ENCODE assay signal across 8 cellular contexts in genomic region chr19:14136509-14137281, GRCh38. TPM values are rescaled to one million over a fixed set of nuclear protein-coding genes. Genes with fewer than 3 reads are reported as not detected.
A peak's percentile ranks its signal among the peaks of the same experiment; 100 is the strongest.
DNase-seq lines count a peak whose midpoint lies in the region; ATAC-seq and TF ChIP-seq lines count a peak whose summit lies in the region.

ASF1B (minus strand) TSS chr19:14136589; CDS start chr19:14136456, 133 bp downstream.

- peak within 1 kb of the TSS; percentile 97 for H3K27ac Mint-ChIP-seq in activated naive CD8-positive, alpha-beta T cell

- peak; percentile 85 for ATAC-seq in HG02642 (IDR thresholded peaks at IDR 0.05; ENCODE audit: poor library complexity, unreplicated experiment)
- peak; percentile 97 for ATAC-seq in omental fat pad (ENCODE audit: low FRiP score)
- ATAC-seq in thoracic aorta (ENCODE audit: insufficient number of reproducible peaks, low FRiP score, low read depth): peak; percentile 92

- no peaks in the 10 kb centered on the region for H3K36me3 ChIP-seq in thoracic aorta

- peak within 1 kb of the TSS; percentile 93 to 95 for H3K27ac ChIP-seq in thoracic aorta

- peak; percentile 100 for DNase-seq in GM12865 (ENCODE audit: low read depth)
- DNase-seq in NCI-H1105 (lab: John Stamatoyannopoulos, UW): peak; percentile 100
- DNase-seq in SKM-1 treated with dmso at 0.1 percent for 144 hours (lab: John Stamatoyannopoulos, UW; ENCODE audit: unreplicated experiment): peak; percentile 100
- peak; percentile 100 for DNase-seq in glomerular visceral epithelial cell (ENCODE audit: extremely low spot score)
- peak; percentile 85 for DNase-seq in omental fat pad (ENCODE audit: low spot score)
- peak; percentile 95 for DNase-seq in thoracic aorta (ENCODE audit: low spot score)

- peaks cover 16 to 28% of the 10 kb centered on the region in 2 donors for H3K4me1 ChIP-seq in thoracic aorta (ENCODE audit: control insufficient read depth in 1 of 2, low read depth in 2 of 2)

- H3K36me3 Mint-ChIP-seq in activated naive CD8-positive, alpha-beta T cell: no peaks in the 10 kb centered on the region

- no peaks in the 10 kb centered on the region for H3K9me3 ChIP-seq in thoracic aorta

- H3K4me1 Mint-ChIP-seq in activated naive CD8-positive, alpha-beta T cell (ENCODE audit: low read depth): peaks cover 26% of the 10 kb centered on the region

- no peaks in the 10 kb centered on the region for H3K27me3 ChIP-seq in thoracic aorta (replicated peaks; ENCODE audit: insufficient read depth)

- H3K27me3 Mint-ChIP-seq in activated naive CD8-positive, alpha-beta T cell: no peaks in the 10 kb centered on the region

- peak within 1 kb of the TSS; percentile 93 for H3K4me3 ChIP-seq in GM12865 (ENCODE audit: low read depth, low read length)
- H3K4me3 ChIP-seq in thoracic aorta: peak within 1 kb of the TSS; percentile 85

- no peaks in the 10 kb centered on the region for H3K9me3 Mint-ChIP-seq in activated naive CD8-positive, alpha-beta T cell (ENCODE audit: low read depth)

- peak within 1 kb of the TSS; percentile 89 for H3K4me3 Mint-ChIP-seq in activated naive CD8-positive, alpha-beta T cell

- TF ChIP-seq CTCF in GM12865 (IDR thresholded peaks at IDR 0.05; ENCODE audit: insufficient read depth, low read depth, low read length, missing control alignments) (peak; percentile 82), omental fat pad (IDR thresholded peaks at IDR 0.05) (peak in 2 of 3 donors; percentile 21 to 42), thoracic aorta (IDR thresholded peaks at IDR 0.05) (peak; percentile 60)

RNA-seq across cellular contexts. Expression of gene ASF1B, which starts in this region (rescaled TPM):
- total RNA-seq in omental fat pad (1 to 10 TPM in 1 of 4 donors, under 1 TPM in 2, not detected in 1; 0.37 to 2.5 (median 0.95) TPM), thoracic aorta (1 to 10 TPM in 1 of 2 donors, under 1 TPM in 1; 0.14 to 1.1 TPM)

Comparison
In these comparisons a context has a peak if more than half of its experiments do, and no peak if none do; other contexts are left out.
1. Peak in every context shown above with its lines: DNase-seq, ATAC-seq, H3K4me3 ChIP-seq and H3K27ac ChIP-seq.
2. CTCF ChIP-seq: peak in every context shown above with its lines; median percentile 82 in GM12865; 60 in thoracic aorta; 32 in omental fat pad.